8 cellular contexts compared by ENCODE assay signal in the genomic region with DNA sequence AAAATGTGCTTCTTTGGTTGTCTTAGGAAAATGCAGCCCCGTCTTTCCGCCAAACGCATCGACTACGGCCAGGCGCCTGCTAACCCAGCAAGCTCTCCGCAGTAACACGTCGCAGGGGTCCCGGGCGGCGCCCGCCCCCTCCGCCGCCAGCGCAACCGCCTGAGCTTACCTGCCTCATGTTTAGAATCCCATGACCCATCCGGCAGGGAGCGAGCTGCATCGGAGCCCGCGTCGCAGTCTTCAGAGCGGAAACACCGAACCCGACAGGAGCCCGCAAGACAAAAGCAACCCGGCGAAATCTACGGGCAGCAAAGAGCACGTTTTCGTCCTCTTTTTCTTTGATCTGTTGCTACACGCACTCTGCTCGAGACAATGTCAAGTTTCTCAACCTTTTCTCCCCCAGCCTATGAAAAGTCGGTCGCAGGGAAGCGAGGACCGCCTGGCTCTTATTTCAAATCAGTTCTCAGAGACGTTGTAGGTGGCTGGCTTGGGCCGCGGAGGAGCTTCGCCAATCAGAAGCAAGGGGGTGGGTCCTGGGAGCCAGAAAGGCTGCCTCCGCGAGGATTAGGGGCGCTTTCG. TPM values are rescaled to one million over a fixed set of nuclear protein-coding genes. Genes with fewer than 3 reads are reported as not detected.
DNase-seq lines count a peak whose midpoint lies in the region; ATAC-seq and TF ChIP-seq lines count a peak whose summit lies in the region.

A gene with protein sequence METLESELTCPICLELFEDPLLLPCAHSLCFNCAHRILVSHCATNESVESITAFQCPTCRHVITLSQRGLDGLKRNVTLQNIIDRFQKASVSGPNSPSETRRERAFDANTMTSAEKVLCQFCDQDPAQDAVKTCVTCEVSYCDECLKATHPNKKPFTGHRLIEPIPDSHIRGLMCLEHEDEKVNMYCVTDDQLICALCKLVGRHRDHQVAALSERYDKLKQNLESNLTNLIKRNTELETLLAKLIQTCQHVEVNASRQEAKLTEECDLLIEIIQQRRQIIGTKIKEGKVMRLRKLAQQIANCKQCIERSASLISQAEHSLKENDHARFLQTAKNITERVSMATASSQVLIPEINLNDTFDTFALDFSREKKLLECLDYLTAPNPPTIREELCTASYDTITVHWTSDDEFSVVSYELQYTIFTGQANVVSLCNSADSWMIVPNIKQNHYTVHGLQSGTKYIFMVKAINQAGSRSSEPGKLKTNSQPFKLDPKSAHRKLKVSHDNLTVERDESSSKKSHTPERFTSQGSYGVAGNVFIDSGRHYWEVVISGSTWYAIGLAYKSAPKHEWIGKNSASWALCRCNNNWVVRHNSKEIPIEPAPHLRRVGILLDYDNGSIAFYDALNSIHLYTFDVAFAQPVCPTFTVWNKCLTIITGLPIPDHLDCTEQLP (minus strand): TSS at position 465 of the 579 bp plus-strand sequence. CDS start 53,038 bp downstream, outside the sequence.

- H3K27me3 ChIP-seq in brain microvascular endothelial cell (replicated peaks) = no peaks in the 10 kb centered on the region

- ATAC-seq in HG03457 (IDR thresholded peaks at IDR 0.05; ENCODE audit: unreplicated experiment) (no peak), HG03135 (IDR thresholded peaks at IDR 0.05; ENCODE audit: unreplicated experiment) (no peak)

- peak; percentile 74 for DNase-seq in AG20443 (ENCODE audit: low spot score)
- DNase-seq in H4 (ENCODE audit: low spot score) = peak; percentile 84
- DNase-seq in NCI-H510A treated with DMSO at 0.1 percent for 48 hours (lab: John Stamatoyannopoulos, UW) = peak; percentile 69
- DNase-seq in brain microvascular endothelial cell = peak; percentile 80
- DNase-seq in renal cortical epithelial cell (ENCODE audit: low read depth) = peak; percentile 66

- peak within 1 kb of the TSS; percentile 69 for H3K4me3 ChIP-seq in brain microvascular endothelial cell (ENCODE audit: low read depth, low read length)
- H3K4me3 ChIP-seq in iPS-11a (ENCODE audit: low read depth, low read length) = peak within 1 kb of the TSS; percentile 66

- H3K36me3 ChIP-seq in brain microvascular endothelial cell (replicated peaks) = no peaks in the 10 kb centered on the region

- no peak for TF ChIP-seq CTCF in brain microvascular endothelial cell (IDR thresholded peaks at IDR 0.05; ENCODE audit: low read depth, low read length, missing control alignments)

- H3K27ac ChIP-seq in brain microvascular endothelial cell = peak within 1 kb of the TSS; percentile 73

- in situ Hi-C loops in brain microvascular endothelial cell (cut with HindIII; ENCODE audit: low pct_ligation_motif_present, low sequenced_read_pairs) = no loop called here

RNA-seq across cellular contexts. Expression of the gene that starts here (rescaled TPM):
- total RNA-seq in H4 (2014; rRNA removed; shearing (Covaris generic)) = 9.1 and 14.3 TPM in 2 replicates
- total RNA-seq in renal cortical epithelial cell = 10.2 and 26.6 TPM in 2 replicates
